13 cellular contexts compared by ENCODE assay signal in the genomic region with DNA sequence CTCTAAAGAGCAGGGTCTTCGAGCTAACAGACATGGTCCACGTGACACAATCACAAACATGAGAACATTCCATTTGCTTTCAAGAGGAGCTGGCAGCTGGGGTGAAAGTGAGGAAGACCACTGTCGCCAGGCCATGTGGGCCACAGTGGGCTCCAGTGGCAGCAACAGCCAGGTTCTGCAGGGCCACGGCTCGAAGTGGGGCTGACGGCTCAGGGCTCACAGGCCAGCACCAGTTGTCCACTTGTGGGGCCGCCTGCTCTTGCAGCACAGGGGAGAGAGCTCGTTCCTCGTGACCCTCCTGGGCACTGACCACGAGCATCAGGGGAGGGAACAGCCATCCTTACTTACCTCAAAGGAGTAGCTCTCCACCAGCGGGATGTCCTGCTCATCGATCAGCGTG. TPM values are rescaled to one million over a fixed set of nuclear protein-coding genes. Genes with fewer than 3 reads are reported as not detected.
DNase-seq lines count a peak whose midpoint lies in the region; ATAC-seq and TF ChIP-seq lines count a peak whose summit lies in the region.
"Had no signal": no experiment of that assay in that cellular context is flagged by ENCODE, and none has a peak within 500 bp of the region (broad histone marks: within the 10 kb centered on the region; RNA-seq: fewer than 3 reads in every experiment).

No MANE protein-coding gene starts in this region.

- H3K27me3 Mint-ChIP-seq in MCF 10A (ENCODE audit: insufficient read depth, unreplicated experiment) (no peaks in the 10 kb centered on the region), T-cell (no peaks in the 10 kb centered on the region), endothelial cell (ENCODE audit: unreplicated experiment) (peaks cover 14% of the 10 kb centered on the region), type B pancreatic cell (no peaks in the 10 kb centered on the region)

- TF ChIP-seq POLR2A in breast epithelium (IDR thresholded peaks at IDR 0.05): no peak

- peaks cover 6 to 8% of the 10 kb centered on the region in 2 donors for H3K4me1 ChIP-seq in breast epithelium

- ATAC-seq in T-cell (replicated peaks in 1 of 4): no peak
- ATAC-seq in HG03439 (IDR thresholded peaks at IDR 0.05; ENCODE audit: unreplicated experiment): no peak

- POLR2A ChIA-PET in MCF 10A (lab: Yijun Ruan, JAX) (interaction anchor here (1.2 to 5.6 kb wide), 8 partner anchors 9 to 53 kb away, joined by 3 to 64 read pairs (median 6); partner anchors contain the start of genes ARRDC1, DPH7, EHMT1 and MRPL41), T-cell (lab: Charles Lee) (no interaction called here)

- CTCF ChIA-PET in MCF 10A (lab: Yijun Ruan, JAX): interaction anchor here (0.7 to 2.8 kb wide), 4 partner anchors 9 to 85 kb away, joined by 3 to 34 read pairs (median 3); partner anchors contain the start of gene DPH7
- CTCF ChIA-PET in T-cell (lab: Charles Lee): interaction anchor here (0.5 to 1.6 kb wide), 2 partner anchors 9 to 34 kb away, joined by 3 to 5 read pairs; no protein-coding TSS in a partner anchor

- H3K36me3 Mint-ChIP-seq in MCF 10A (ENCODE audit: insufficient read depth, unreplicated experiment) (peaks cover 29% of the 10 kb centered on the region), T-cell (peaks cover 24% of the 10 kb centered on the region), endothelial cell (ENCODE audit: low read depth, unreplicated experiment) (peaks cover 19% of the 10 kb centered on the region), type B pancreatic cell (peaks cover 6% of the 10 kb centered on the region)

- H3K4me1 Mint-ChIP-seq in MCF 10A (ENCODE audit: insufficient read depth, unreplicated experiment) (no peaks in the 10 kb centered on the region), T-cell (peaks cover 17 to 22% (median 18%) of the 10 kb centered on the region in 3 donors), endothelial cell (ENCODE audit: unreplicated experiment) (no peaks in the 10 kb centered on the region), type B pancreatic cell (ENCODE audit: unreplicated experiment) (no peaks in the 10 kb centered on the region)

- H3K9me3 ChIP-seq in breast epithelium: no peaks in the 10 kb centered on the region
- H3K9me3 ChIP-seq: Peyer's patch, vagina had no signal

- BruUV-seq in MCF 10A (replicated peaks; lab: Mats Ljungman, UMichigan): no TSS peak

- no peaks in the 10 kb centered on the region for H3K36me3 ChIP-seq in breast epithelium

- no peak overlapping the region for H3K4me3 ChIP-seq in breast epithelium
- H3K4me3 ChIP-seq: Peyer's patch had no signal

- no peak for DNase-seq in MCF 10A (ENCODE audit: unreplicated experiment)
- no peak for DNase-seq in breast epithelium (ENCODE audit: low spot score in 2 of 2)
- DNase-seq in T-cell: no peak
- no peak for DNase-seq in endothelial cell (ENCODE audit: low spot score)
- DNase-seq in type B pancreatic cell (ENCODE audit: extremely low spot score, unreplicated experiment): no peak
- no peak for DNase-seq in stimulated activated CD8-positive, alpha-beta memory T cell treated with anti-CD3 and anti-CD28 coated beads, Interleukin-4, amount 100 ng/mL, for 48 hours
- no peak for DNase-seq in germinal center (ENCODE audit: low spot score)
- DNase-seq: activated effector memory CD4-positive, alpha-beta T cell treated with Interleukin-2 at 50 U/mL for 16 hours; kidney; Peyer's patch; stimulated activated CD4-positive, alpha-beta T cell treated with anti-CD3 and anti-CD28 coated beads, Interleukin-12 subunit alpha, Interleukin-12 subunit beta, amount 100 ng/mL, for 4 hours had no signal

- H3K27me3 ChIP-seq in breast epithelium: no peaks in the 10 kb centered on the region
- H3K27me3 ChIP-seq: Peyer's patch, vagina had no signal

- H3K9me3 Mint-ChIP-seq in MCF 10A (ENCODE audit: unreplicated experiment) (no peaks in the 10 kb centered on the region), T-cell (no peaks in the 10 kb centered on the region), endothelial cell (ENCODE audit: unreplicated experiment) (no peaks in the 10 kb centered on the region), type B pancreatic cell (no peaks in the 10 kb centered on the region)

- intact Hi-C loops in MCF 10A (cut with micrococcal nuclease): no loop called here
- intact Hi-C loops in breast epithelium (cut with DNase I; ENCODE audit: low total_unique reads): no loop called here

- H3K4me3 Mint-ChIP-seq in MCF 10A (ENCODE audit: unreplicated experiment) (peak overlapping the region; percentile 72), T-cell (peak overlapping the region; percentile 64 to 84 (median 79)), endothelial cell (ENCODE audit: unreplicated experiment) (peak overlapping the region; percentile 85), type B pancreatic cell (peak overlapping the region; percentile 92)

- no peak for TF ChIP-seq CTCF in MCF 10A (IDR thresholded peaks at IDR 0.05; ENCODE audit: unreplicated experiment)
- no peak for TF ChIP-seq CTCF in breast epithelium (IDR thresholded peaks at IDR 0.05)
- TF ChIP-seq CTCF in endothelial cell (IDR thresholded peaks at IDR 0.05; ENCODE audit: unreplicated experiment): no peak
- TF ChIP-seq CTCF in type B pancreatic cell (conservative IDR thresholded peaks at IDR 0.05): no peak

- H3K27ac ChIP-seq in breast epithelium: no peak overlapping the region
- H3K27ac ChIP-seq: Peyer's patch, vagina had no signal

- H3K27ac Mint-ChIP-seq in MCF 10A (ENCODE audit: low read depth, unreplicated experiment): no peak overlapping the region
- H3K27ac Mint-ChIP-seq in T-cell: no peak overlapping the region
- no peak overlapping the region for H3K27ac Mint-ChIP-seq in endothelial cell (ENCODE audit: unreplicated experiment)
- H3K27ac Mint-ChIP-seq in type B pancreatic cell: no peak overlapping the region

RNA-seq across cellular contexts. Expression of gene ZMYND19, which starts 2.0 kb away (rescaled TPM):
- total RNA-seq in MCF 10A (2022): 42.9 and 51.9 TPM in 2 replicates
- 10 to 100 TPM in 2 of 3 donors, 1 to 10 TPM in 1; 9.4 to 17.7 (median 16.5) TPM for total RNA-seq in breast epithelium
- total RNA-seq in T-cell: 10 to 100 TPM; 18.7 to 42.0 (median 33.3) TPM
- total RNA-seq in endothelial cell (ENCODE audit: unreplicated experiment): 25.6 TPM
- total RNA-seq in type B pancreatic cell (ENCODE audit: low replicate concordance): 41.7 and 45.3 TPM in 2 replicates

RNA-seq across cellular contexts. Expression of gene DPH7, which starts 9.6 kb away (rescaled TPM):
- total RNA-seq in MCF 10A (2022): 45.7 and 46.4 TPM in 2 replicates
- 10 to 100 TPM; 23.4 to 47.5 (median 45.1) TPM for total RNA-seq in breast epithelium
- 10 to 100 TPM; 45.0 to 71.0 (median 66.3) TPM for total RNA-seq in T-cell
- total RNA-seq in endothelial cell (ENCODE audit: unreplicated experiment): 32.2 TPM
- total RNA-seq in type B pancreatic cell (ENCODE audit: low replicate concordance): 33.8 and 45.8 TPM in 2 replicates

RNA-seq across cellular contexts. Expression of gene ARRDC1, which starts 17.2 kb away (rescaled TPM):
- 88.9 and 125 TPM in 2 replicates for total RNA-seq in MCF 10A (2022)
- total RNA-seq in breast epithelium: 100 to 1,000 TPM in 1 of 3 donors, 10 to 100 TPM in 2; 23.8 to 122 (median 57.0) TPM
- 100 to 1,000 TPM in 3 of 5 donors, 10 to 100 TPM in 2; 54.7 to 123 (median 103) TPM for total RNA-seq in T-cell
- 20.3 TPM for total RNA-seq in endothelial cell (ENCODE audit: unreplicated experiment)
- total RNA-seq in type B pancreatic cell (ENCODE audit: low replicate concordance): 46.4 and 96.6 TPM in 2 replicates

RNA-seq across cellular contexts. Expression of gene EHMT1, which starts 30.5 kb away (rescaled TPM):
- total RNA-seq in MCF 10A (2022): 77.2 and 79.7 TPM in 2 replicates
- total RNA-seq in breast epithelium: 100 to 1,000 TPM in 1 of 3 donors, 10 to 100 TPM in 2; 63.7 to 113 (median 91.2) TPM
- 100 to 1,000 TPM; 113 to 124 (median 121) TPM for total RNA-seq in T-cell
- total RNA-seq in endothelial cell (ENCODE audit: unreplicated experiment): 120 TPM
- total RNA-seq in type B pancreatic cell (ENCODE audit: low replicate concordance): 99.8 and 111 TPM in 2 replicates

RNA-seq across cellular contexts. Expression of gene MRPL41, which starts 36.6 kb away (rescaled TPM):
- total RNA-seq in MCF 10A (2022) (37.6 and 43.0 TPM in 2 replicates), breast epithelium (10 to 100 TPM; 45.4 to 71.8 (median 65.4) TPM), T-cell (100 to 1,000 TPM in 2 of 5 donors, 10 to 100 TPM in 3; 33.0 to 158 (median 85.4) TPM), endothelial cell (ENCODE audit: unreplicated experiment) (41.4 TPM), type B pancreatic cell (ENCODE audit: low replicate concordance) (50.4 and 51.6 TPM in 2 replicates)
